ENCODE assay signal across 1 cellular context in the genomic region with DNA sequence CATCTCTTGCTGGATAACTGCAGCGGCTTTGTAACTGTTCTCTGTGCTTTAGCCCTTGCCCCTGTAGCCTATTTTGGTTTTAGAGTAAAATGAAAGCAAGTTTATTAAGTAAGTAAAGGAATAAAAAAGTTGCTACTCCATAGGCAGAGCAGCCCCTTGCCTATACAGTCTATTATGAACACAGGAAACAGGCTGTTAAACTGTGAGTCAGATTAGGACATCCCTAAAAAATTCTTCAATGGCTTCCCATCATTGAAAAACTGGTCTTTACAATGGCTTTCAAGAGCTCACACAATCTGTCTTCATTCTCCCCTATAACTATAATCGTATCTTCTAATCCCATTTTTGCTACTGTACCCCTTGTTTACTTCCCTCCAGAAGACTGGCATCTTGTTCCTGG.
TF ChIP-seq lines count a peak whose summit lies in the region.

No MANE protein-coding gene starts in this region.

TF ChIP-seq in IMR-90, 13 proteins besides CTCF, POLR2A, EP300 and RAD21 (continued from another document):
- no peak for TF ChIP-seq BHLHE40 (IDR thresholded peaks at IDR 0.05; ENCODE audit: low read depth, low read length)
- no peak for TF ChIP-seq SMC3 (IDR thresholded peaks at IDR 0.05; ENCODE audit: low read depth, low read length)
- no peak for TF ChIP-seq MAZ (IDR thresholded peaks at IDR 0.05; ENCODE audit: borderline replicate concordance, low read depth, low read length)
